ENCODE assay signal across 1 cellular context in the genomic region with DNA sequence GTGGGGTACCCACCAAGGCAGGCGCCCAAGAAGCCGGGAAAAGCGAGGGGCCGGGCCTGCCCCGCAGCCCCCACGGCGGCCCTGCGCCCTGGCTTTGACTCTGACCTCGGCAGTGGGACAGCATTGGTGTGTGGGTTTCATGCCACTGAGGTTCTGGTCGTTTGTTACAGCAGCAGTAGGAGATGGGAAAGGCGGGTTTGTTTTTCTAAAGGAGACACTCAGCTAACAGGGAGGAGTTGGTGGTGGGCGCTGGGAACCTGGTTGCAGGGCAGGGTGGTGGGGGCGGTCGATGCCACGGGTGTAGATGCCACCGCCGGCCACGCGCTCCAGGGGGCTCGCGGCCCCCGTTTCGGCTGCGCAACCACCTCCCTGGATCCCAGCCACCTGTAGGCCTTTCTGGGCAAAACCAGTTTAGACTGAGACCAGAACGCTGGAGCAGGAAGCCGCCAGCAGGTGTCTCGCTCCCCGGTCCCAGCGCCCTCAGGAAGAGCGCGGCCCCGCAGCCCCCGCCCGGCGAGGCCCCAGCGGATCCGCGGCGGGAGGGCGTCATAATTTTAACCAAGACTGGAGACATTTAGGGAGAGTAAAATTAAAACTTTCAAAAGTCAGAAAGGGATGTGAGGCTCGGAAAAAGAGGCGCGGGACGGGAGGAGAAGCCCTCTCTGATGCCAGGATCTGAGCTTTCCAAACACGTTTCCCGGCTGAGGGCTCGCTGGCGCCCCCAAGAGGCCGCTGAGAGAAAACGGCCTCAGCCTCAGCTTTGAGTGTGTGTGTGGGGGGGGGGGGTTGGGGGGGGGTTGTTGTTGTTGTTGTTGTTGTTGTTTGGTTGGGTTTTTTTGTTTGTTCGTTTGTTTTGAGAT.
TF ChIP-seq lines count a peak whose summit lies in the region.

No MANE protein-coding gene starts in this region.

TF ChIP-seq in HepG2, 621 proteins besides CTCF, POLR2A, EP300 and RAD21 (continued from another document and continues in another):
- TF ChIP-seq, protein P1, sequence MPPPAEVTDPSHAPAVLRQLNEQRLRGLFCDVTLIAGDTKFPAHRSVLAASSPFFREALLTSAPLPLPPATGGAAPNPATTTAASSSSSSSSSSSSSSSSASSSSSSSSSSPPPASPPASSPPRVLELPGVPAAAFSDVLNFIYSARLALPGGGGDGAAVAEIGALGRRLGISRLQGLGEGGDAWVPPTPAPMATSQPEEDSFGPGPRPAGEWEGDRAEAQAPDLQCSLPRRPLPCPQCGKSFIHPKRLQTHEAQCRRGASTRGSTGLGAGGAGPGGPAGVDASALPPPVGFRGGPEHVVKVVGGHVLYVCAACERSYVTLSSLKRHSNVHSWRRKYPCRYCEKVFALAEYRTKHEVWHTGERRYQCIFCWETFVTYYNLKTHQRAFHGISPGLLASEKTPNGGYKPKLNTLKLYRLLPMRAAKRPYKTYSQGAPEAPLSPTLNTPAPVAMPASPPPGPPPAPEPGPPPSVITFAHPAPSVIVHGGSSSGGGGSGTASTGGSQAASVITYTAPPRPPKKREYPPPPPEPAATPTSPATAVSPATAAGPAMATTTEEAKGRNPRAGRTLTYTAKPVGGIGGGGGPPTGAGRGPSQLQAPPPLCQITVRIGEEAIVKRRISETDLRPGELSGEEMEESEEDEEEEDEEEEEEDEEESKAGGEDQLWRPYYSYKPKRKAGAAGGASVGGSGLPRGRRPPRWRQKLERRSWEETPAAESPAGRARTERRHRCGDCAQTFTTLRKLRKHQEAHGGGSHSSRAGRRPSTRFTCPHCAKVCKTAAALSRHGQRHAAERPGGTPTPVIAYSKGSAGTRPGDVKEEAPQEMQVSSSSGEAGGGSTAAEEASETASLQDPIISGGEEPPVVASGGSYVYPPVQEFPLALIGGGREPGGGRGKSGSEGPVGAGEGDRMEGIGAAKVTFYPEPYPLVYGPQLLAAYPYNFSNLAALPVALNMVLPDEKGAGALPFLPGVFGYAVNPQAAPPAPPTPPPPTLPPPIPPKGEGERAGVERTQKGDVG (CRISPR knock-in tag; IDR thresholded peaks at IDR 0.05; ENCODE audit: borderline replicate concordance), result no peak
- peak; percentile 66; the same call in 1 of the 2 replicates for TF ChIP-seq ZNF430 (CRISPR knock-in tag; IDR thresholded peaks at IDR 0.05)
- no peak for TF ChIP-seq ZNF317 (CRISPR knock-in tag; IDR thresholded peaks at IDR 0.05)
- TF ChIP-seq ZNF83 (CRISPR knock-in tag; IDR thresholded peaks at IDR 0.05; ENCODE audit: borderline replicate concordance), result no peak
- no peak for TF ChIP-seq ZMYM2 (CRISPR knock-in tag; IDR thresholded peaks at IDR 0.05)
- no peak for TF ChIP-seq ZNF7 (CRISPR knock-in tag; IDR thresholded peaks at IDR 0.05)
- TF ChIP-seq, protein P2, sequence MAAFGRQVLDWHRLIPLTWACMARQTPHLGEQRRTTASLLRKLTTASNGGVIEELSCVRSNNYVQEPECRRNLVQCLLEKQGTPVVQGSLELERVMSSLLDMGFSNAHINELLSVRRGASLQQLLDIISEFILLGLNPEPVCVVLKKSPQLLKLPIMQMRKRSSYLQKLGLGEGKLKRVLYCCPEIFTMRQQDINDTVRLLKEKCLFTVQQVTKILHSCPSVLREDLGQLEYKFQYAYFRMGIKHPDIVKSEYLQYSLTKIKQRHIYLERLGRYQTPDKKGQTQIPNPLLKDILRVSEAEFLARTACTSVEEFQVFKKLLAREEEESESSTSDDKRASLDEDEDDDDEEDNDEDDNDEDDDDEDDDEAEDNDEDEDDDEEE (CRISPR knock-in tag; IDR thresholded peaks at IDR 0.05), result no peak
- TF ChIP-seq ZNF512 (CRISPR knock-in tag; IDR thresholded peaks at IDR 0.05), result no peak
- TF ChIP-seq, protein P3, sequence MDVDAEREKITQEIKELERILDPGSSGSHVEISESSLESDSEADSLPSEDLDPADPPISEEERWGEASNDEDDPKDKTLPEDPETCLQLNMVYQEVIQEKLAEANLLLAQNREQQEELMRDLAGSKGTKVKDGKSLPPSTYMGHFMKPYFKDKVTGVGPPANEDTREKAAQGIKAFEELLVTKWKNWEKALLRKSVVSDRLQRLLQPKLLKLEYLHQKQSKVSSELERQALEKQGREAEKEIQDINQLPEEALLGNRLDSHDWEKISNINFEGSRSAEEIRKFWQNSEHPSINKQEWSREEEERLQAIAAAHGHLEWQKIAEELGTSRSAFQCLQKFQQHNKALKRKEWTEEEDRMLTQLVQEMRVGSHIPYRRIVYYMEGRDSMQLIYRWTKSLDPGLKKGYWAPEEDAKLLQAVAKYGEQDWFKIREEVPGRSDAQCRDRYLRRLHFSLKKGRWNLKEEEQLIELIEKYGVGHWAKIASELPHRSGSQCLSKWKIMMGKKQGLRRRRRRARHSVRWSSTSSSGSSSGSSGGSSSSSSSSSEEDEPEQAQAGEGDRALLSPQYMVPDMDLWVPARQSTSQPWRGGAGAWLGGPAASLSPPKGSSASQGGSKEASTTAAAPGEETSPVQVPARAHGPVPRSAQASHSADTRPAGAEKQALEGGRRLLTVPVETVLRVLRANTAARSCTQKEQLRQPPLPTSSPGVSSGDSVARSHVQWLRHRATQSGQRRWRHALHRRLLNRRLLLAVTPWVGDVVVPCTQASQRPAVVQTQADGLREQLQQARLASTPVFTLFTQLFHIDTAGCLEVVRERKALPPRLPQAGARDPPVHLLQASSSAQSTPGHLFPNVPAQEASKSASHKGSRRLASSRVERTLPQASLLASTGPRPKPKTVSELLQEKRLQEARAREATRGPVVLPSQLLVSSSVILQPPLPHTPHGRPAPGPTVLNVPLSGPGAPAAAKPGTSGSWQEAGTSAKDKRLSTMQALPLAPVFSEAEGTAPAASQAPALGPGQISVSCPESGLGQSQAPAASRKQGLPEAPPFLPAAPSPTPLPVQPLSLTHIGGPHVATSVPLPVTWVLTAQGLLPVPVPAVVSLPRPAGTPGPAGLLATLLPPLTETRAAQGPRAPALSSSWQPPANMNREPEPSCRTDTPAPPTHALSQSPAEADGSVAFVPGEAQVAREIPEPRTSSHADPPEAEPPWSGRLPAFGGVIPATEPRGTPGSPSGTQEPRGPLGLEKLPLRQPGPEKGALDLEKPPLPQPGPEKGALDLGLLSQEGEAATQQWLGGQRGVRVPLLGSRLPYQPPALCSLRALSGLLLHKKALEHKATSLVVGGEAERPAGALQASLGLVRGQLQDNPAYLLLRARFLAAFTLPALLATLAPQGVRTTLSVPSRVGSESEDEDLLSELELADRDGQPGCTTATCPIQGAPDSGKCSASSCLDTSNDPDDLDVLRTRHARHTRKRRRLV (CRISPR knock-in tag; IDR thresholded peaks at IDR 0.05), result no peak
- TF ChIP-seq NR2F2 (IDR thresholded peaks at IDR 0.05; ENCODE audit: borderline replicate concordance, low read depth), result no peak
- no peak for TF ChIP-seq ZNF496 (CRISPR knock-in tag; IDR thresholded peaks at IDR 0.05; ENCODE audit: insufficient replicate concordance)
- no peak for TF ChIP-seq KLF6 (CRISPR knock-in tag; IDR thresholded peaks at IDR 0.05)
- no peak for TF ChIP-seq TAF15 (IDR thresholded peaks at IDR 0.05; ENCODE audit: low read depth, low read length, poor library complexity, severe bottlenecking)
- no peak for TF ChIP-seq ZNF619 (CRISPR knock-in tag; IDR thresholded peaks at IDR 0.05)
- TF ChIP-seq NFIB (CRISPR knock-in tag; IDR thresholded peaks at IDR 0.05; ENCODE audit: borderline replicate concordance), result no peak
- TF ChIP-seq ZNF33A (CRISPR knock-in tag; IDR thresholded peaks at IDR 0.05; ENCODE audit: borderline replicate concordance), result no peak
- TF ChIP-seq ZNF17 (CRISPR knock-in tag; IDR thresholded peaks at IDR 0.05), result no peak
- TF ChIP-seq ZNF280B (CRISPR knock-in tag; IDR thresholded peaks at IDR 0.05; ENCODE audit: borderline replicate concordance), result no peak
- no peak for TF ChIP-seq FOSL2 (CRISPR knock-in tag; IDR thresholded peaks at IDR 0.05)
- TF ChIP-seq ATAD3A (CRISPR knock-in tag; IDR thresholded peaks at IDR 0.05), result no peak
- TF ChIP-seq ZNF652 (CRISPR knock-in tag; IDR thresholded peaks at IDR 0.05; ENCODE audit: borderline replicate concordance, low read depth), result no peak
- no peak for TF ChIP-seq ZNF720 (CRISPR knock-in tag; IDR thresholded peaks at IDR 0.05)
- TF ChIP-seq ISX (CRISPR knock-in tag; conservative IDR thresholded peaks at IDR 0.05), result no peak
- no peak for TF ChIP-seq THRA (CRISPR knock-in tag; IDR thresholded peaks at IDR 0.05; ENCODE audit: borderline replicate concordance)
- TF ChIP-seq, protein P4, sequence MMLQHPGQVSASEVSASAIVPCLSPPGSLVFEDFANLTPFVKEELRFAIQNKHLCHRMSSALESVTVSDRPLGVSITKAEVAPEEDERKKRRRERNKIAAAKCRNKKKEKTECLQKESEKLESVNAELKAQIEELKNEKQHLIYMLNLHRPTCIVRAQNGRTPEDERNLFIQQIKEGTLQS (CRISPR knock-in tag; IDR thresholded peaks at IDR 0.05), result no peak
- 0 out of 2 replicates have a peak, but pooled peaks have one; percentile 9 for TF ChIP-seq ARID5B (CRISPR knock-in tag; IDR thresholded peaks at IDR 0.05)
- peak; percentile 21; the same call in 1 of the 2 replicates for TF ChIP-seq NCOA2 (CRISPR knock-in tag; IDR thresholded peaks at IDR 0.05)
- no peak for TF ChIP-seq ZNF598 (CRISPR knock-in tag; IDR thresholded peaks at IDR 0.05; ENCODE audit: borderline replicate concordance)
- TF ChIP-seq THAP7 (CRISPR knock-in tag; IDR thresholded peaks at IDR 0.05), result no peak
- TF ChIP-seq TARDBP (CRISPR knock-in tag; IDR thresholded peaks at IDR 0.05), result no peak
- no peak for TF ChIP-seq ZFYVE20 (CRISPR knock-in tag; IDR thresholded peaks at IDR 0.05; ENCODE audit: borderline replicate concordance, low read depth)
